ENCODE assay signal across 1 cellular context in genomic region chr17:80497726-80498241, GRCh38.
TF ChIP-seq lines count a peak whose summit lies in the region.

No MANE protein-coding gene starts in this region.

TF ChIP-seq in HepG2, 621 proteins besides CTCF, POLR2A, EP300 and RAD21 (continues in another document):
- TF ChIP-seq NCOA5 (CRISPR knock-in tag; IDR thresholded peaks at IDR 0.05) (no peak), ZNF543 (CRISPR knock-in tag; IDR thresholded peaks at IDR 0.05) (no peak), SIX4 (CRISPR knock-in tag; IDR thresholded peaks at IDR 0.05) (no peak), ZGPAT (CRISPR knock-in tag; IDR thresholded peaks at IDR 0.05) (no peak), HIC2 (CRISPR knock-in tag; IDR thresholded peaks at IDR 0.05; ENCODE audit: low read depth) (no peak), NFAT5 (CRISPR knock-in tag; IDR thresholded peaks at IDR 0.05) (no peak), ZNF792 (CRISPR knock-in tag; IDR thresholded peaks at IDR 0.05) (no peak), CREB1 (IDR thresholded peaks at IDR 0.05) (peak; percentile 18; the same call in 1 of the 2 replicates), CREB1 (CRISPR knock-in tag; IDR thresholded peaks at IDR 0.05) (no peak), ZSCAN12 (CRISPR knock-in tag; IDR thresholded peaks at IDR 0.05) (no peak), STAG1 (CRISPR knock-in tag; IDR thresholded peaks at IDR 0.05) (no peak), ZNF383 (CRISPR knock-in tag; IDR thresholded peaks at IDR 0.05; ENCODE audit: borderline replicate concordance) (peak; percentile 28; the same call in 1 of the 2 replicates), MAF1 (CRISPR knock-in tag; IDR thresholded peaks at IDR 0.05; ENCODE audit: borderline replicate concordance) (no peak), BRCA1 (CRISPR knock-in tag; IDR thresholded peaks at IDR 0.05) (no peak), KMT2B (CRISPR knock-in tag; IDR thresholded peaks at IDR 0.05) (no peak), FOXA1 (IDR thresholded peaks at IDR 0.05) (0 out of 2 replicates have a peak, but pooled peaks have one; percentile 5), FOXA1 (CRISPR knock-in tag; IDR thresholded peaks at IDR 0.05) (no peak), ZNF205 (CRISPR knock-in tag; IDR thresholded peaks at IDR 0.05) (no peak), ZNF317 (CRISPR knock-in tag; IDR thresholded peaks at IDR 0.05) (no peak), RARG (CRISPR knock-in tag; IDR thresholded peaks at IDR 0.05; ENCODE audit: low read depth) (no peak), ZNF282 (IDR thresholded peaks at IDR 0.05; ENCODE audit: partially characterized antibody) (peak; percentile 64), ATF6 (CRISPR knock-in tag; conservative IDR thresholded peaks at IDR 0.05) (no peak), ZNF292 (CRISPR knock-in tag; IDR thresholded peaks at IDR 0.05; ENCODE audit: borderline replicate concordance, low read depth) (peak; percentile 66; the same call in 1 of the 2 replicates), FOXC1 (CRISPR knock-in tag; IDR thresholded peaks at IDR 0.05; ENCODE audit: borderline replicate concordance) (peak; percentile 50; the same call in 1 of the 2 replicates), BCL3 (CRISPR knock-in tag; IDR thresholded peaks at IDR 0.05) (peak; percentile 25; the same call in 1 of the 2 replicates), FIP1L1 (IDR thresholded peaks at IDR 0.05; ENCODE audit: borderline replicate concordance, insufficient read depth, low read depth, low read length) (no peak)
- TF ChIP-seq, protein P1, sequence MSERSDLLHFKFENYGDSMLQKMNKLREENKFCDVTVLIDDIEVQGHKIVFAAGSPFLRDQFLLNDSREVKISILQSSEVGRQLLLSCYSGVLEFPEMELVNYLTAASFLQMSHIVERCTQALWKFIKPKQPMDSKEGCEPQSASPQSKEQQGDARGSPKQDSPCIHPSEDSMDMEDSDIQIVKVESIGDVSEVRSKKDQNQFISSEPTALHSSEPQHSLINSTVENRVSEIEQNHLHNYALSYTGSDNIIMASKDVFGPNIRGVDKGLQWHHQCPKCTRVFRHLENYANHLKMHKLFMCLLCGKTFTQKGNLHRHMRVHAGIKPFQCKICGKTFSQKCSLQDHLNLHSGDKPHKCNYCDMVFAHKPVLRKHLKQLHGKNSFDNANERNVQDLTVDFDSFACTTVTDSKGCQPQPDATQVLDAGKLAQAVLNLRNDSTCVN (CRISPR knock-in tag; IDR thresholded peaks at IDR 0.05; ENCODE audit: borderline replicate concordance) = no peak
- TF ChIP-seq, protein P2, sequence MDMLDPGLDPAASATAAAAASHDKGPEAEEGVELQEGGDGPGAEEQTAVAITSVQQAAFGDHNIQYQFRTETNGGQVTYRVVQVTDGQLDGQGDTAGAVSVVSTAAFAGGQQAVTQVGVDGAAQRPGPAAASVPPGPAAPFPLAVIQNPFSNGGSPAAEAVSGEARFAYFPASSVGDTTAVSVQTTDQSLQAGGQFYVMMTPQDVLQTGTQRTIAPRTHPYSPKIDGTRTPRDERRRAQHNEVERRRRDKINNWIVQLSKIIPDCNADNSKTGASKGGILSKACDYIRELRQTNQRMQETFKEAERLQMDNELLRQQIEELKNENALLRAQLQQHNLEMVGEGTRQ (IDR thresholded peaks at IDR 0.05; ENCODE audit: low read depth, low read length) = no peak
- TF ChIP-seq, protein P2 (CRISPR knock-in tag; IDR thresholded peaks at IDR 0.05; ENCODE audit: borderline replicate concordance) = no peak
- TF ChIP-seq, protein P3, sequence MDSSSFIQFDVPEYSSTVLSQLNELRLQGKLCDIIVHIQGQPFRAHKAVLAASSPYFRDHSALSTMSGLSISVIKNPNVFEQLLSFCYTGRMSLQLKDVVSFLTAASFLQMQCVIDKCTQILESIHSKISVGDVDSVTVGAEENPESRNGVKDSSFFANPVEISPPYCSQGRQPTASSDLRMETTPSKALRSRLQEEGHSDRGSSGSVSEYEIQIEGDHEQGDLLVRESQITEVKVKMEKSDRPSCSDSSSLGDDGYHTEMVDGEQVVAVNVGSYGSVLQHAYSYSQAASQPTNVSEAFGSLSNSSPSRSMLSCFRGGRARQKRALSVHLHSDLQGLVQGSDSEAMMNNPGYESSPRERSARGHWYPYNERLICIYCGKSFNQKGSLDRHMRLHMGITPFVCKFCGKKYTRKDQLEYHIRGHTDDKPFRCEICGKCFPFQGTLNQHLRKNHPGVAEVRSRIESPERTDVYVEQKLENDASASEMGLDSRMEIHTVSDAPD (CRISPR knock-in tag; IDR thresholded peaks at IDR 0.05) = 0 out of 2 replicates have a peak, but pooled peaks have one; percentile 21
- TF ChIP-seq, protein P4, sequence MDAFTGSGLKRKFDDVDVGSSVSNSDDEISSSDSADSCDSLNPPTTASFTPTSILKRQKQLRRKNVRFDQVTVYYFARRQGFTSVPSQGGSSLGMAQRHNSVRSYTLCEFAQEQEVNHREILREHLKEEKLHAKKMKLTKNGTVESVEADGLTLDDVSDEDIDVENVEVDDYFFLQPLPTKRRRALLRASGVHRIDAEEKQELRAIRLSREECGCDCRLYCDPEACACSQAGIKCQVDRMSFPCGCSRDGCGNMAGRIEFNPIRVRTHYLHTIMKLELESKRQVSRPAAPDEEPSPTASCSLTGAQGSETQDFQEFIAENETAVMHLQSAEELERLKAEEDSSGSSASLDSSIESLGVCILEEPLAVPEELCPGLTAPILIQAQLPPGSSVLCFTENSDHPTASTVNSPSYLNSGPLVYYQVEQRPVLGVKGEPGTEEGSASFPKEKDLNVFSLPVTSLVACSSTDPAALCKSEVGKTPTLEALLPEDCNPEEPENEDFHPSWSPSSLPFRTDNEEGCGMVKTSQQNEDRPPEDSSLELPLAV (CRISPR knock-in tag; conservative IDR thresholded peaks at IDR 0.05; ENCODE audit: low read depth) = no peak
- TF ChIP-seq, protein P5, sequence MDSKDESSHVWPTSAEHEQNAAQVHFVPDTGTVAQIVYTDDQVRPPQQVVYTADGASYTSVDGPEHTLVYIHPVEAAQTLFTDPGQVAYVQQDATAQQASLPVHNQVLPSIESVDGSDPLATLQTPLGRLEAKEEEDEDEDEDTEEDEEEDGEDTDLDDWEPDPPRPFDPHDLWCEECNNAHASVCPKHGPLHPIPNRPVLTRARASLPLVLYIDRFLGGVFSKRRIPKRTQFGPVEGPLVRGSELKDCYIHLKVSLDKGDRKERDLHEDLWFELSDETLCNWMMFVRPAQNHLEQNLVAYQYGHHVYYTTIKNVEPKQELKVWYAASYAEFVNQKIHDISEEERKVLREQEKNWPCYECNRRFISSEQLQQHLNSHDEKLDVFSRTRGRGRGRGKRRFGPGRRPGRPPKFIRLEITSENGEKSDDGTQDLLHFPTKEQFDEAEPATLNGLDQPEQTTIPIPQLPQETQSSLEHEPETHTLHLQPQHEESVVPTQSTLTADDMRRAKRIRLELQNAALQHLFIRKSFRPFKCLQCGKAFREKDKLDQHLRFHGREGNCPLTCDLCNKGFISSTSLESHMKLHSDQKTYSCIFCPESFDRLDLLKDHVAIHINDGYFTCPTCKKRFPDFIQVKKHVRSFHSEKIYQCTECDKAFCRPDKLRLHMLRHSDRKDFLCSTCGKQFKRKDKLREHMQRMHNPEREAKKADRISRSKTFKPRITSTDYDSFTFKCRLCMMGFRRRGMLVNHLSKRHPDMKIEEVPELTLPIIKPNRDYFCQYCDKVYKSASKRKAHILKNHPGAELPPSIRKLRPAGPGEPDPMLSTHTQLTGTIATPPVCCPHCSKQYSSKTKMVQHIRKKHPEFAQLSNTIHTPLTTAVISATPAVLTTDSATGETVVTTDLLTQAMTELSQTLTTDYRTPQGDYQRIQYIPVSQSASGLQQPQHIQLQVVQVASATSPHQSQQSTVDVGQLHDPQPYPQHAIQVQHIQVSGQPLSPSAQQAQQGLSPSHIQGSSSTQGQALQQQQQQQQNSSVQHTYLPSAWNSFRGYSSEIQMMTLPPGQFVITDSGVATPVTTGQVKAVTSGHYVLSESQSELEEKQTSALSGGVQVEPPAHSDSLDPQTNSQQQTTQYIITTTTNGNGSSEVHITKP (CRISPR knock-in tag; IDR thresholded peaks at IDR 0.05; ENCODE audit: low read depth) = no peak
- TF ChIP-seq, protein P6, sequence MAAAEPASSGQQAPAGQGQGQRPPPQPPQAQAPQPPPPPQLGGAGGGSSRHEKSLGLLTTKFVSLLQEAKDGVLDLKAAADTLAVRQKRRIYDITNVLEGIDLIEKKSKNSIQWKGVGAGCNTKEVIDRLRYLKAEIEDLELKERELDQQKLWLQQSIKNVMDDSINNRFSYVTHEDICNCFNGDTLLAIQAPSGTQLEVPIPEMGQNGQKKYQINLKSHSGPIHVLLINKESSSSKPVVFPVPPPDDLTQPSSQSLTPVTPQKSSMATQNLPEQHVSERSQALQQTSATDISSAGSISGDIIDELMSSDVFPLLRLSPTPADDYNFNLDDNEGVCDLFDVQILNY (CRISPR knock-in tag; conservative IDR thresholded peaks at IDR 0.05) = no peak
